ENCODE assay signal across 8 cellular contexts in genomic region chr16:22300427-22301071, GRCh38. TPM values are rescaled to one million over a fixed set of nuclear protein-coding genes. Genes with fewer than 3 reads are reported as not detected.
DNase-seq lines count a peak whose midpoint lies in the region; ATAC-seq, FAIRE-seq and TF ChIP-seq lines count a peak whose summit lies in the region.

No MANE protein-coding gene starts in this region.

- peak in 2 of 3 donors; percentile 39 to 65 for DNase-seq in CD4-positive, CD25-positive, alpha-beta regulatory T cell
- DNase-seq in HFFc6: peak; percentile 58
- peak; percentile 64 for DNase-seq in SK-MEL-5 (ENCODE audit: low read depth, low spot score)
- peak; percentile 26 for DNase-seq in astrocyte (ENCODE audit: low read depth)
- peak in 45 of 51 donors; percentile 1 to 85 (median 52) for DNase-seq in hypothalamus (lab: John Stamatoyannopoulos, UW)
- DNase-seq in stimulated activated CD4-positive, alpha-beta T cell treated with anti-CD3 and anti-CD28 coated beads, Interleukin-2, amount 100 ng/mL, for 24 hours: peak; percentile 53 to 55
- DNase-seq in activated gamma-delta T cell treated with Interleukin-2 at 50 U/mL for 16 hours: no peak

- H3K27ac ChIP-seq in CD4-positive, CD25-positive, alpha-beta regulatory T cell (ENCODE audit: insufficient read depth, low read length, poor library complexity, severe bottlenecking): peak overlapping the region; percentile 45
- H3K27ac ChIP-seq in astrocyte (ENCODE audit: low read depth, low read length): no peak overlapping the region

- no peak overlapping the region for H3K4me3 ChIP-seq in CD4-positive, CD25-positive, alpha-beta regulatory T cell (ENCODE audit: low read depth, low read length)
- H3K4me3 ChIP-seq in astrocyte (ENCODE audit: insufficient read depth, low read depth, low read length): no peak overlapping the region

- H3K36me3 Mint-ChIP-seq in CD4-positive, CD25-positive, alpha-beta regulatory T cell: peaks cover 30% of the 10 kb centered on the region
- H3K36me3 Mint-ChIP-seq in HFFc6 (ENCODE audit: low read depth) (peaks cover 14% of the 10 kb centered on the region), astrocyte (ENCODE audit: low read depth, unreplicated experiment) (peaks cover 6% of the 10 kb centered on the region)

- TF ChIP-seq CTCF in HFFc6 (IDR thresholded peaks at IDR 0.05) (peak; percentile 82), astrocyte (IDR thresholded peaks at IDR 0.05; ENCODE audit: insufficient read depth, low read depth, low read length) (peak; percentile 54)

- in situ Hi-C loops in SK-MEL-5 (cut with HindIII; ENCODE audit: low pct_unique_long_range_greater_than_20kb, low sequenced_read_pairs): no loop called here

- H3K36me3 ChIP-seq in CD4-positive, CD25-positive, alpha-beta regulatory T cell (ENCODE audit: control insufficient read depth, insufficient read depth, low read length): peaks cover 38% of the 10 kb centered on the region
- H3K36me3 ChIP-seq in astrocyte (ENCODE audit: insufficient read depth, low read length): no peaks in the 10 kb centered on the region

- peaks cover 23 to 58% (median 42%) of the 10 kb centered on the region in 4 donors for H3K4me1 Mint-ChIP-seq in CD4-positive, CD25-positive, alpha-beta regulatory T cell
- peaks cover 28% of the 10 kb centered on the region for H3K4me1 Mint-ChIP-seq in HFFc6 (ENCODE audit: low read depth)
- peaks cover 3% of the 10 kb centered on the region for H3K4me1 Mint-ChIP-seq in astrocyte (ENCODE audit: low read depth, unreplicated experiment)

- FAIRE-seq in astrocyte (lab: Jason Lieb, UNC): no peak

- ATAC-seq in CD4-positive, CD25-positive, alpha-beta regulatory T cell (ENCODE audit: low read depth in 2 of 2): no peak
- no peak for ATAC-seq in GM21723 (IDR thresholded peaks at IDR 0.05; ENCODE audit: unreplicated experiment)

- no peak overlapping the region for H3K9ac ChIP-seq in astrocyte (ENCODE audit: low read length)

- no peak overlapping the region for H2AFZ ChIP-seq in astrocyte (ENCODE audit: low read depth, low read length)

- H3K27ac Mint-ChIP-seq in CD4-positive, CD25-positive, alpha-beta regulatory T cell: peak overlapping the region; percentile 74 to 83 (median 78)
- H3K27ac Mint-ChIP-seq in HFFc6 (peak overlapping the region; percentile 50; the same call in 1 of the 2 replicates), astrocyte (ENCODE audit: unreplicated experiment) (no peak overlapping the region)

- peaks cover 49% of the 10 kb centered on the region for H3K79me2 ChIP-seq in astrocyte (ENCODE audit: insufficient read depth, low read length)

- H3K27me3 Mint-ChIP-seq in CD4-positive, CD25-positive, alpha-beta regulatory T cell: peaks cover 16% of the 10 kb centered on the region
- H3K27me3 Mint-ChIP-seq in HFFc6 (ENCODE audit: insufficient read depth) (peaks cover 10% of the 10 kb centered on the region), astrocyte (ENCODE audit: low read depth, unreplicated experiment) (no peaks in the 10 kb centered on the region)

- H3K9me3 Mint-ChIP-seq in CD4-positive, CD25-positive, alpha-beta regulatory T cell: peaks cover 0 to 11% (median 2%) of the 10 kb centered on the region in 7 donors
- no peaks in the 10 kb centered on the region for H3K9me3 Mint-ChIP-seq in HFFc6
- no peaks in the 10 kb centered on the region for H3K9me3 Mint-ChIP-seq in astrocyte (ENCODE audit: unreplicated experiment)

- no peaks in the 10 kb centered on the region for H3K27me3 ChIP-seq in CD4-positive, CD25-positive, alpha-beta regulatory T cell (ENCODE audit: control insufficient read depth, insufficient read depth, low read length)
- no peaks in the 10 kb centered on the region for H3K27me3 ChIP-seq in astrocyte (ENCODE audit: insufficient read depth, low read length)

- no peak overlapping the region for H3K4me2 ChIP-seq in astrocyte (ENCODE audit: low read length)

- H3K4me3 Mint-ChIP-seq in CD4-positive, CD25-positive, alpha-beta regulatory T cell: peak overlapping the region; percentile 47 to 86 (median 65)
- H3K4me3 Mint-ChIP-seq in HFFc6 (no peak overlapping the region), astrocyte (ENCODE audit: unreplicated experiment) (peak overlapping the region; percentile 30)

- peaks cover 58% of the 10 kb centered on the region for H4K20me1 ChIP-seq in astrocyte (ENCODE audit: insufficient read depth, low read length)

- no peaks in the 10 kb centered on the region for H3K9me3 ChIP-seq in CD4-positive, CD25-positive, alpha-beta regulatory T cell (ENCODE audit: control insufficient read depth in 2 of 2, low read length in 2 of 2)
- H3K9me3 ChIP-seq in astrocyte (ENCODE audit: insufficient read depth, low read depth, low read length): no peaks in the 10 kb centered on the region

- peaks cover 37% of the 10 kb centered on the region for H3K4me1 ChIP-seq in CD4-positive, CD25-positive, alpha-beta regulatory T cell (ENCODE audit: control insufficient read depth, insufficient read depth, low read length, poor library complexity, severe bottlenecking)
- H3K4me1 ChIP-seq in astrocyte (ENCODE audit: insufficient read depth, low read length): no peaks in the 10 kb centered on the region

RNA-seq across cellular contexts. Expression of gene POLR3E, which starts 3.3 kb away (rescaled TPM):
- 249 TPM for total RNA-seq in CD4-positive, CD25-positive, alpha-beta regulatory T cell
- 10 to 100 TPM; 10.2 to 16.3 (median 14.6) TPM for polyA plus RNA-seq in CD4-positive, CD25-positive, alpha-beta regulatory T cell
- total RNA-seq in HFFc6 (2021; fragmentation: NEBNext Ultra II Directional; extraction: Animal tissue kit (Norgen Biotek cat#: 25700)): 10 to 100 TPM; 31.6 to 36.3 (median 32.6) TPM
- 39.3 and 40.4 TPM in 2 replicates for total RNA-seq in SK-MEL-5 (2014; rRNA removed; shearing (Covaris generic))
- 38.5 and 41.2 TPM in 2 replicates for polyA plus RNA-seq in SK-MEL-5 (2015; cell fraction: cytosol; rRNA removed)
- 97.2 and 165 TPM in 2 replicates for polyA plus RNA-seq in SK-MEL-5 (2015; cell fraction: nucleus; rRNA removed)
- 30.3 and 32.5 TPM in 2 replicates for total RNA-seq in astrocyte
